ENCODE assay signal across 3 cellular contexts in the genomic region with DNA sequence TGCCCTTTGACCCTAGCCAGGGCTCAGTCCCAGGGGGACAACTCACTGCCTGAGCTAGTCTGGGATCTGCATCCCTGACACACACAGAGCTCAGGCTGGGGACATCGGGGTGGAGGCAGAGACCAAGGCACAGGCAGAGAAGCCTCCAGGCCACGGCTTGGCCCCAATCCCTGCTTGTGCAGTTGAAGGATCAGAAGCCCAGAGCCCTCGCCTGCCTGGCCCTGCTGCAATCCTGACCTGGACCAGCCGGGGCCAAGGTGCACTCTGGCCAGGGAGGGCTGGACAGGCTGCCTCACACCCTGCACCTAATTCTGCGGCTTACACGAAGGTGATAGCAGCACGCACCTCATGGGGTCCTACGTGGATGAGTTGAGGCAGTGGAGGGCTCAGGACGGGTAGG.
A peak's percentile ranks its signal among the peaks of the same experiment; 100 is the strongest.
TF ChIP-seq lines count a peak whose summit lies in the region.

No MANE protein-coding gene starts in this region.

TF ChIP-seq in HEK293, 187 proteins besides CTCF, POLR2A, EP300 and RAD21:
- TF ChIP-seq GLIS2 (tag by site-specific recombination; IDR thresholded peaks at IDR 0.05), result 0 out of 2 replicates have a peak, but pooled peaks have one; percentile 40
- TF ChIP-seq, protein P1, sequence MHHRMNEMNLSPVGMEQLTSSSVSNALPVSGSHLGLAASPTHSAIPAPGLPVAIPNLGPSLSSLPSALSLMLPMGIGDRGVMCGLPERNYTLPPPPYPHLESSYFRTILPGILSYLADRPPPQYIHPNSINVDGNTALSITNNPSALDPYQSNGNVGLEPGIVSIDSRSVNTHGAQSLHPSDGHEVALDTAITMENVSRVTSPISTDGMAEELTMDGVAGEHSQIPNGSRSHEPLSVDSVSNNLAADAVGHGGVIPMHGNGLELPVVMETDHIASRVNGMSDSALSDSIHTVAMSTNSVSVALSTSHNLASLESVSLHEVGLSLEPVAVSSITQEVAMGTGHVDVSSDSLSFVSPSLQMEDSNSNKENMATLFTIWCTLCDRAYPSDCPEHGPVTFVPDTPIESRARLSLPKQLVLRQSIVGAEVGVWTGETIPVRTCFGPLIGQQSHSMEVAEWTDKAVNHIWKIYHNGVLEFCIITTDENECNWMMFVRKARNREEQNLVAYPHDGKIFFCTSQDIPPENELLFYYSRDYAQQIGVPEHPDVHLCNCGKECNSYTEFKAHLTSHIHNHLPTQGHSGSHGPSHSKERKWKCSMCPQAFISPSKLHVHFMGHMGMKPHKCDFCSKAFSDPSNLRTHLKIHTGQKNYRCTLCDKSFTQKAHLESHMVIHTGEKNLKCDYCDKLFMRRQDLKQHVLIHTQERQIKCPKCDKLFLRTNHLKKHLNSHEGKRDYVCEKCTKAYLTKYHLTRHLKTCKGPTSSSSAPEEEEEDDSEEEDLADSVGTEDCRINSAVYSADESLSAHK (tag by site-specific recombination; IDR thresholded peaks at IDR 0.05), result no peak
- TF ChIP-seq, protein P2, sequence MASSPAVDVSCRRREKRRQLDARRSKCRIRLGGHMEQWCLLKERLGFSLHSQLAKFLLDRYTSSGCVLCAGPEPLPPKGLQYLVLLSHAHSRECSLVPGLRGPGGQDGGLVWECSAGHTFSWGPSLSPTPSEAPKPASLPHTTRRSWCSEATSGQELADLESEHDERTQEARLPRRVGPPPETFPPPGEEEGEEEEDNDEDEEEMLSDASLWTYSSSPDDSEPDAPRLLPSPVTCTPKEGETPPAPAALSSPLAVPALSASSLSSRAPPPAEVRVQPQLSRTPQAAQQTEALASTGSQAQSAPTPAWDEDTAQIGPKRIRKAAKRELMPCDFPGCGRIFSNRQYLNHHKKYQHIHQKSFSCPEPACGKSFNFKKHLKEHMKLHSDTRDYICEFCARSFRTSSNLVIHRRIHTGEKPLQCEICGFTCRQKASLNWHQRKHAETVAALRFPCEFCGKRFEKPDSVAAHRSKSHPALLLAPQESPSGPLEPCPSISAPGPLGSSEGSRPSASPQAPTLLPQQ (tag by site-specific recombination; IDR thresholded peaks at IDR 0.05), result no peak
- TF ChIP-seq BCL11A (tag by site-specific recombination; IDR thresholded peaks at IDR 0.05; ENCODE audit: low read depth), result 0 out of 2 replicates have a peak, but pooled peaks have one; percentile 34
- no peak for TF ChIP-seq ZBTB20 (tag by site-specific recombination; IDR thresholded peaks at IDR 0.05)

TF ChIP-seq in IMR-90, 13 proteins besides CTCF, POLR2A, EP300 and RAD21:
- no peak for TF ChIP-seq RFX5 (IDR thresholded peaks at IDR 0.05; ENCODE audit: low read depth, low read length)
- TF ChIP-seq FOS (IDR thresholded peaks at IDR 0.05; ENCODE audit: low read depth, low read length), result no peak

TF ChIP-seq in H1, 55 proteins besides CTCF, POLR2A, EP300 and RAD21:
- TF ChIP-seq CBX5 (IDR thresholded peaks at IDR 0.05; ENCODE audit: low read depth, low read length) (no peak), SIN3A (conservative IDR thresholded peaks at IDR 0.05 in 1 of 2, IDR thresholded peaks at IDR 0.05 in 1 of 2; ENCODE audit: low read depth in 1 of 2, low read length in 2 of 2) (no peak), NANOG (IDR thresholded peaks at IDR 0.05; ENCODE audit: insufficient read depth, low read depth, low read length, poor library complexity, severe bottlenecking) (no peak)
